Comparison of ENCODE assay signal across 24 cellular contexts in the genomic region with DNA sequence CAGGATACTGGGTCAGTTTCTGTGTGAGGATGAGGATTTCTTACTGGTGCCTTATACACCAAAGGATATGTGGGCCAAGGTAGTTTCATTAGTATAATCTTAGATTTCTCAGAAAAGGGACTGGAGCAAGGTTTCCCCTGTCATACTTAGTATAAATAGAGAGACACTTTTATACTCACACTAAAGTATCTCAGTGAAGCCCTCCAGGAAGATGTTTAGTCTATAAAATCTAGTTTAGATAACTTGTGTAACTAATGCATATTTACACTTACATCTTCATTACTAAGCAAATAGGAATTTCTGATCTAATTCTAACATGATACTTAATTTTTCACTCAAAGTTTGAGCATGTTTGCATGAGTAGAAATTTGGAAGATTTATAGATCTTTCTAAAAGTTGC. TPM values are rescaled to one million over a fixed set of nuclear protein-coding genes. Genes with fewer than 3 reads are reported as not detected.
DNase-seq lines count a peak whose midpoint lies in the region; ATAC-seq, FAIRE-seq and TF ChIP-seq lines count a peak whose summit lies in the region.
"Had no signal": no experiment of that assay in that cellular context is flagged by ENCODE, and none has a peak within 500 bp of the region (broad histone marks: within the 10 kb centered on the region; RNA-seq: fewer than 3 reads in every experiment).

No MANE protein-coding gene starts in this region.

- H2BK20ac ChIP-seq in H1 (ENCODE audit: low read length) = 0 out of 2 replicates have a peak overlapping the region, but pooled peaks have one; percentile 5

- H3K79me2 ChIP-seq in H1 (ENCODE audit: control insufficient read depth in 1 of 2, insufficient read depth in 2 of 2, low read length in 2 of 2) (peaks cover 0 to 48% of the 10 kb centered on the region in 2 experiments; a peak in 2 of 4 replicates), mammary epithelial cell (ENCODE audit: insufficient read depth, low read length) (peaks cover 5% of the 10 kb centered on the region)

- dilution Hi-C loops in mammary epithelial cell (cut with HindIII; ENCODE audit: low sequenced_read_pairs) = no loop called here

- H3K18ac ChIP-seq in H1 (ENCODE audit: extremely low read depth, low read length) = no peak overlapping the region

- BruUV-seq in Caco-2 (replicated peaks; lab: Mats Ljungman, UMichigan) = no TSS peak
- BruUV-seq in mammary epithelial cell (replicated peaks; lab: Mats Ljungman, UMichigan) = no TSS peak

- H3K27ac ChIP-seq in HUES64 (ENCODE audit: low read depth, low read length) (peak overlapping the region; percentile 95), H1 (ENCODE audit: low read depth, low read length) (peak overlapping the region; percentile 88), mesodermal cell (ENCODE audit: low read depth, low read length, severe bottlenecking) (peak overlapping the region; percentile 73), mammary epithelial cell (ENCODE audit: insufficient read depth, low read depth, low read length) (no peak overlapping the region)
- H3K27ac ChIP-seq: thoracic aorta, WERI-Rb-1 had no signal

- no peaks in the 10 kb centered on the region for H3K79me1 ChIP-seq in H1 (ENCODE audit: low read depth, low read length)

- TF ChIP-seq RAD21 in H1 (IDR thresholded peaks at IDR 0.05 in 1 of 2, conservative IDR thresholded peaks at IDR 0.05 in 1 of 2; ENCODE audit: low read depth in 2 of 2, low read length in 2 of 2) = no peak

- H3K27me3 Mint-ChIP-seq in Caco-2 (ENCODE audit: insufficient read depth, unreplicated experiment) = no peaks in the 10 kb centered on the region
- H3K27me3 Mint-ChIP-seq: activated CD4-positive, alpha-beta T cell treated with anti-CD3 and anti-CD28 coated beads, Interleukin-2, amount 10 ng/mL, durations not matched to agents 24 days and 14 days; activated T-cell treated with anti-CD3 and anti-CD28 coated beads, Interleukin-2, amount 50 U/mL, for 24 hours; memory B cell; stimulated activated naive CD8-positive, alpha-beta T cell treated with anti-CD3 and anti-CD28 coated beads, Interleukin-15, Interleukin-2, amounts not matched to agents 100 ng/mL and 50 ng/mL, for 24 hours had no signal

- H3K4me2 ChIP-seq in H1 (ENCODE audit: insufficient read depth in 1 of 2, low read depth in 2 of 2, low read length in 2 of 2) (peak overlapping the region; percentile 37 to 59; a peak in 3 of 4 replicates), mammary epithelial cell (ENCODE audit: insufficient read depth, low read depth, low read length) (no peak overlapping the region)

- H2AK5ac ChIP-seq in H1 (ENCODE audit: low read depth, low read length) = no peak overlapping the region

- no peak for TF ChIP-seq POLR2A in H1 (IDR thresholded peaks at IDR 0.05; ENCODE audit: control extremely low read depth in 1 of 2, low read depth in 2 of 2, low read length in 2 of 2)

- in situ Hi-C loops in mammary epithelial cell (cut with MboI; ENCODE audit: low sequenced_read_pairs in 2 of 2) = no loop called here

- peak overlapping the region; percentile 67 for H2BK120ac ChIP-seq in H1 (replicated peaks; ENCODE audit: low read depth, low read length)

- no peak overlapping the region for H3K4ac ChIP-seq in H1 (replicated peaks; ENCODE audit: insufficient read length, low read depth, low read length)

- H2AFZ ChIP-seq in H1 (ENCODE audit: low read length) = no peak overlapping the region
- no peak overlapping the region for H2AFZ ChIP-seq in mammary epithelial cell (ENCODE audit: low read depth, low read length)

- H3K36me3 ChIP-seq in Caco-2 (ENCODE audit: control insufficient read depth, insufficient read depth, low read length) = no peaks in the 10 kb centered on the region
- peaks cover 57% of the 10 kb centered on the region for H3K36me3 ChIP-seq in HUES64 (ENCODE audit: insufficient read depth, low read length)
- peaks cover 0 to 29% (median 5%) of the 10 kb centered on the region in 4 experiments; a peak in 4 of 8 replicates for H3K36me3 ChIP-seq in H1 (ENCODE audit: control insufficient read depth in 2 of 4, insufficient read depth in 4 of 4, low read length in 3 of 4)
- peaks cover 36% of the 10 kb centered on the region for H3K36me3 ChIP-seq in mesodermal cell (ENCODE audit: control insufficient read depth, insufficient read depth, low read length)
- peaks cover 4% of the 10 kb centered on the region for H3K36me3 ChIP-seq in mammary epithelial cell (ENCODE audit: insufficient read depth, low read length)

- peak overlapping the region; percentile 96 for H3K27ac Mint-ChIP-seq in Caco-2 (ENCODE audit: unreplicated experiment)
- H3K27ac Mint-ChIP-seq: activated CD4-positive, alpha-beta T cell treated with anti-CD3 and anti-CD28 coated beads, Interleukin-2, amount 10 ng/mL, durations not matched to agents 24 days and 14 days; activated T-cell treated with anti-CD3 and anti-CD28 coated beads, Interleukin-2, amount 50 U/mL, for 24 hours; stimulated activated naive CD8-positive, alpha-beta T cell treated with anti-CD3 and anti-CD28 coated beads, Interleukin-15, Interleukin-2, amounts not matched to agents 100 ng/mL and 50 ng/mL, for 24 hours had no signal

- POLR2A ChIA-PET in Caco-2 (lab: Charles Lee) = interaction anchor here (1.5 kb wide), 1 partner anchor 10 kb away, joined by 9 read pairs; no protein-coding TSS in a partner anchor
- POLR2A ChIA-PET in H1 (lab: Charles Lee; ENCODE audit: partially characterized antibody) = interaction anchor here (0.9 to 5.0 kb wide), 7 partner anchors 12 to 55 kb away, joined by 3 to 87 read pairs (median 4); a partner anchor contains a TSS

- H4K8ac ChIP-seq in H1 (ENCODE audit: extremely low read depth, insufficient read depth, low read length) = no peak overlapping the region

- no peak overlapping the region for H3K4me3 ChIP-seq in Caco-2 (ENCODE audit: low read depth, low read length)
- H3K4me3 ChIP-seq in HUES64 (ENCODE audit: low read length) = peak overlapping the region; percentile 37; the same call in 1 of the 2 replicates
- peak overlapping the region in 1 of 4 experiments; percentile 40; a peak in 1 of 8 replicates for H3K4me3 ChIP-seq in H1 (ENCODE audit: extremely low read depth in 1 of 4, insufficient read depth in 2 of 4, low read depth in 3 of 4, low read length in 4 of 4)
- H3K4me3 ChIP-seq in mesodermal cell (ENCODE audit: extremely low read depth, insufficient read depth, low read length, poor library complexity, severe bottlenecking) = no peak overlapping the region
- H3K4me3 ChIP-seq in mammary epithelial cell (replicated peaks in 1 of 3; ENCODE audit: insufficient read depth in 1 of 3, low read depth in 2 of 3, low read length in 3 of 3) = no peak overlapping the region
- H3K4me3 ChIP-seq: HAP-1, thoracic aorta had no signal

- H4K20me1 ChIP-seq in H1 (replicated peaks in 1 of 2; ENCODE audit: control insufficient read depth in 1 of 2, insufficient read depth in 2 of 2, low read length in 2 of 2) (no peaks in the 10 kb centered on the region), mammary epithelial cell (ENCODE audit: insufficient read depth, low read length) (no peaks in the 10 kb centered on the region)

- ATAC-seq in GM18502 (IDR thresholded peaks at IDR 0.05; ENCODE audit: poor library complexity, unreplicated experiment) (no peak), HG02938 (IDR thresholded peaks at IDR 0.05; ENCODE audit: unreplicated experiment) (no peak)
- ATAC-seq: SK-N-SH treated with all-trans-retinoic acid at 6 μM for 48 hours had no signal

- no peak for TF ChIP-seq EP300 in H1 (IDR thresholded peaks at IDR 0.05; ENCODE audit: borderline replicate concordance in 1 of 2, low read depth in 2 of 2, low read length in 2 of 2)

- H3K4me1 ChIP-seq in Caco-2 = peaks cover 55% of the 10 kb centered on the region
- H3K4me1 ChIP-seq in HUES64 (ENCODE audit: insufficient read depth, low read length) = peaks cover 79% of the 10 kb centered on the region
- H3K4me1 ChIP-seq in H1 (replicated peaks in 1 of 4; ENCODE audit: control insufficient read depth in 3 of 4, insufficient read depth in 4 of 4, low read length in 3 of 4) = peaks cover 2 to 37% (median 14%) of the 10 kb centered on the region in 4 experiments; a peak in 6 of 7 replicates
- H3K4me1 ChIP-seq in mesodermal cell (ENCODE audit: control insufficient read depth, insufficient read depth, low read length, poor library complexity, severe bottlenecking) = peaks cover 33% of the 10 kb centered on the region
- H3K4me1 ChIP-seq in mammary epithelial cell (ENCODE audit: insufficient read depth, low read length) = no peaks in the 10 kb centered on the region

- DNase-seq in Caco-2 = no peak
- no peak for DNase-seq in H1 (ENCODE audit: low read depth in 1 of 2, low spot score in 2 of 2)
- no peak for DNase-seq in mammary epithelial cell
- DNase-seq in DMS79 treated with DMSO at 0.1 percent for 48 hours (lab: John Stamatoyannopoulos, UW) = no peak
- DNase-seq: 8988T; activated CD4-positive, alpha-beta T cell treated with anti-CD3 and anti-CD28 coated beads, Interleukin-2, amount 10 ng/mL, durations not matched to agents 24 days and 14 days; activated naive CD4-positive, alpha-beta T cell treated with Interleukin-2 at 50 U/mL for 16 hours; activated T-cell treated with anti-CD3 and anti-CD28 coated beads, Interleukin-2, amount 50 U/mL, for 24 hours; effector CD4-positive, alpha-beta T cell; head of caudate nucleus; Karpas-422; NCI-H146; NCI-H446 treated with DMSO at 0.1 percent for 48 hours; WERI-Rb-1 had no signal

- TF ChIP-seq CTCF in Caco-2 (IDR thresholded peaks at IDR 0.05; ENCODE audit: insufficient read depth in 1 of 2, low read depth in 1 of 2, low read length in 1 of 2, severe bottlenecking in 1 of 2, unreplicated experiment in 1 of 2) (no peak), H1 (IDR thresholded peaks at IDR 0.05; ENCODE audit: control extremely low read depth in 1 of 3, insufficient read depth in 1 of 3, low read depth in 1 of 3, low read length in 3 of 3) (no peak), mammary epithelial cell (conservative IDR thresholded peaks at IDR 0.05 in 1 of 2, IDR thresholded peaks at IDR 0.05 in 1 of 2; ENCODE audit: extremely low read depth in 1 of 2, insufficient read depth in 1 of 2, low read depth in 1 of 2, low read length in 2 of 2) (no peak)

- intact Hi-C loops in Caco-2 (cut with micrococcal nuclease; ENCODE audit: unreplicated experiment) = loop anchor here (1.0 to 5.0 kb wide), 3 partner anchors 11 to 75 kb away; a partner anchor contains a TSS
- intact Hi-C loops in mammary epithelial cell (cut with micrococcal nuclease) = no loop called here

- no peak overlapping the region for H3K56ac ChIP-seq in H1 (replicated peaks; ENCODE audit: insufficient read length, low read depth, low read length)

- no peaks in the 10 kb centered on the region for H3K23me2 ChIP-seq in H1 (ENCODE audit: low read depth, low read length)

- H3K36me3 Mint-ChIP-seq in Caco-2 (ENCODE audit: insufficient read depth, unreplicated experiment) = peaks cover 53% of the 10 kb centered on the region

- H4K91ac ChIP-seq in H1 (replicated peaks; ENCODE audit: insufficient read length, low read length) = peak overlapping the region; percentile 7

- H3K9me3 ChIP-seq in Caco-2 (no peaks in the 10 kb centered on the region), HUES64 (ENCODE audit: insufficient read depth, low read depth, low read length) (no peaks in the 10 kb centered on the region), H1 (ENCODE audit: insufficient read depth in 2 of 2, low read depth in 1 of 2, low read length in 1 of 2) (no peaks in the 10 kb centered on the region), mesodermal cell (ENCODE audit: control insufficient read depth, low read length) (no peaks in the 10 kb centered on the region), mammary epithelial cell (replicated peaks; ENCODE audit: insufficient read depth, low read length) (no peaks in the 10 kb centered on the region)
- H3K9me3 ChIP-seq: HAP-1, thoracic aorta had no signal

- H3K9ac ChIP-seq in HUES64 (ENCODE audit: low read depth, low read length) (peak overlapping the region; percentile 78), H1 (replicated peaks in 1 of 4; ENCODE audit: extremely low read depth in 1 of 4, low read depth in 3 of 4, low read length in 3 of 4) (peak overlapping the region in 2 of 4 experiments; percentile 34 to 50; a peak in 2 of 7 replicates), mammary epithelial cell (ENCODE audit: insufficient read depth, low read length) (no peak overlapping the region)

- peak overlapping the region; percentile 92; the same call in 1 of the 2 replicates for H2BK5ac ChIP-seq in H1 (ENCODE audit: low read depth, low read length)

- no peak overlapping the region for H3K23ac ChIP-seq in H1 (ENCODE audit: insufficient read length)

- peaks cover 33% of the 10 kb centered on the region for H3K4me1 Mint-ChIP-seq in Caco-2 (ENCODE audit: low read depth, unreplicated experiment)

- H4K5ac ChIP-seq in H1 (ENCODE audit: insufficient read length, low read depth, low read length) = peak overlapping the region; percentile 91

- no peak overlapping the region for H3K14ac ChIP-seq in H1 (ENCODE audit: insufficient read length)

- H2BK15ac ChIP-seq in H1 (ENCODE audit: low read length) = no peak overlapping the region

- peak overlapping the region; percentile 62; the same call in 1 of the 2 replicates for H2BK12ac ChIP-seq in H1 (ENCODE audit: low read depth, low read length)

- CTCF ChIA-PET in Caco-2 (lab: Charles Lee) = interaction anchor here (0.7 to 1.9 kb wide), 2 partner anchors 10 to 13 kb away, joined by 6 to 14 read pairs; no protein-coding TSS in a partner anchor
- CTCF ChIA-PET in H1 (lab: Charles Lee; ENCODE audit: partially characterized antibody) = interaction anchor here (1.0 to 3.1 kb wide), 2 partner anchors 10 to 14 kb away, joined by 4 to 21 read pairs; a partner anchor contains a TSS
- CTCF ChIA-PET in mammary epithelial cell (lab: Charles Lee; ENCODE audit: low non-redundant PET) = no interaction called here

- H3K27me3 ChIP-seq in Caco-2 (replicated peaks; ENCODE audit: control insufficient read depth, insufficient read depth, low read length) = no peaks in the 10 kb centered on the region
- no peaks in the 10 kb centered on the region for H3K27me3 ChIP-seq in HUES64 (ENCODE audit: insufficient read depth, low read length)
- no peaks in the 10 kb centered on the region for H3K27me3 ChIP-seq in H1 (replicated peaks in 1 of 4; ENCODE audit: control insufficient read depth in 3 of 4, extremely low read depth in 1 of 4, insufficient read depth in 3 of 4, low read length in 3 of 4)
- H3K27me3 ChIP-seq in mammary epithelial cell (ENCODE audit: insufficient read depth, low read length) = no peaks in the 10 kb centered on the region
- H3K27me3 ChIP-seq: brain microvascular endothelial cell had no signal

- H3K4me3 Mint-ChIP-seq in Caco-2 (ENCODE audit: unreplicated experiment) = peak overlapping the region; percentile 71
- H3K4me3 Mint-ChIP-seq: activated CD4-positive, alpha-beta T cell treated with anti-CD3 and anti-CD28 coated beads, Interleukin-2, amount 10 ng/mL, durations not matched to agents 24 days and 14 days; activated T-cell treated with anti-CD3 and anti-CD28 coated beads, Interleukin-2, amount 50 U/mL, for 24 hours; memory B cell; stimulated activated naive CD8-positive, alpha-beta T cell treated with anti-CD3 and anti-CD28 coated beads, Interleukin-15, Interleukin-2, amounts not matched to agents 100 ng/mL and 50 ng/mL, for 24 hours had no signal

- FAIRE-seq in H1 (lab: Jason Lieb, UNC) = no peak

- no peaks in the 10 kb centered on the region for H3K9me3 Mint-ChIP-seq in Caco-2 (ENCODE audit: unreplicated experiment)
- H3K9me3 Mint-ChIP-seq: activated CD4-positive, alpha-beta T cell treated with anti-CD3 and anti-CD28 coated beads, Interleukin-2, amount 10 ng/mL, durations not matched to agents 24 days and 14 days; activated T-cell treated with anti-CD3 and anti-CD28 coated beads, Interleukin-2, amount 50 U/mL, for 24 hours; memory B cell; stimulated activated naive CD8-positive, alpha-beta T cell treated with anti-CD3 and anti-CD28 coated beads, Interleukin-15, Interleukin-2, amounts not matched to agents 100 ng/mL and 50 ng/mL, for 24 hours had no signal

RNA-seq across cellular contexts. Expression of a gene that starts 11.1 kb away (rescaled TPM):
- total RNA-seq in Caco-2 (2022) = 43.6 and 53.6 TPM in 2 replicates
- polyA plus RNA-seq in HUES64 (2013, experiment 1 of 2) = 18.3 TPM
- 21.4 TPM for polyA plus RNA-seq in HUES64 (2013, experiment 2 of 2)
- 32.2 and 34.6 TPM in 2 replicates for total RNA-seq in H1 (2021; fragmentation: NEBNext Ultra II Directional; extraction: Animal tissue kit (Norgen Biotek cat#: 25700))
- 26.5 and 29.6 TPM in 2 replicates for polyA plus RNA-seq in H1 (2011; rRNA removed)
- 26.0 TPM for polyA plus RNA-seq in H1 (2011; cell fraction: cytosol; rRNA removed)
- polyA plus RNA-seq in H1 (2011; cell fraction: nucleus; rRNA removed) = 85.5 TPM
- polyA plus RNA-seq in H1 (2012, experiment 1 of 2) = 19.6 to 31.9 TPM (median 28.0 TPM) in 4 replicates
- 1.8 TPM for polyA plus RNA-seq in H1 (2012, experiment 2 of 2)
- polyA plus RNA-seq in H1 (2013, experiment 1 of 2) = 29.5 TPM
- polyA plus RNA-seq in H1 (2013, experiment 2 of 2) = 23.4 TPM
- polyA minus RNA-seq in H1 (2011; rRNA and poly(A)+ RNA removed) = 63.0 and 64.6 TPM in 2 replicates
- 21.4 TPM for polyA minus RNA-seq in H1 (2011; cell fraction: cytosol; rRNA and poly(A)+ RNA removed)
- polyA minus RNA-seq in H1 (2011; cell fraction: nucleus; rRNA and poly(A)+ RNA removed) = 114 TPM
- 34.1 TPM for polyA plus RNA-seq in mesodermal cell (2013, experiment 1 of 2)
- 30.5 TPM for polyA plus RNA-seq in mesodermal cell (2013, experiment 2 of 2)
- total RNA-seq in mammary epithelial cell = 10 to 100 TPM; 16.1 to 19.8 TPM
- polyA plus RNA-seq in mammary epithelial cell = 12.2 TPM
- 31.3 TPM for polyA minus RNA-seq in mammary epithelial cell
